Comparison of ENCODE assay signal across 30 cellular contexts in genomic region chr9:132886358-132886725, GRCh38. TPM values are rescaled to one million over a fixed set of nuclear protein-coding genes. Genes with fewer than 3 reads are reported as not detected.
"Had no signal": no experiment of that assay in that cellular context is flagged by ENCODE, and none has a peak within 500 bp of the region (broad histone marks: within the 10 kb centered on the region; RNA-seq: fewer than 3 reads in every experiment).

No MANE protein-coding gene starts in this region.

- H3K9me3 ChIP-seq: adrenal gland, body of pancreas had no signal

- ATAC-seq: activated CD4-positive, alpha-beta T cell treated with anti-CD3 and anti-CD28 coated beads for 36 hours; activated CD8-positive, alpha-beta memory T cell treated with anti-CD3 and anti-CD28 coated beads, Interleukin-2, amount 10 ng/mL, durations not matched to agents 7 days and 5 days; body of pancreas; esophagus mucosa had no signal

- DNase-seq: activated CD4-positive, alpha-beta memory T cell treated with anti-CD3 and anti-CD28 coated beads for 36 hours; activated CD4-positive, alpha-beta T cell treated with anti-CD3 and anti-CD28 coated beads for 36 hours; activated CD4-positive, alpha-beta T cell treated with anti-CD3 and anti-CD28 coated beads, Interleukin-2, amount 10 ng/mL, durations not matched to agents 24 days and 14 days; activated CD4-positive, CD25-positive, alpha-beta regulatory T cell; activated CD4-positive, CD25-positive, alpha-beta regulatory T cell treated with anti-CD3 and anti-CD28 coated beads, Interleukin-2, amount 50 U/mL, for 72 hours; activated CD8-positive, alpha-beta memory T cell treated with anti-CD3 and anti-CD28 coated beads, Interleukin-2, amount 10 ng/mL, durations not matched to agents 7 days and 5 days; activated CD8-positive, alpha-beta memory T cell treated with anti-CD3 and anti-CD28 coated beads, Interleukin-2, amount 50 U/mL, for 4 hours; activated CD8-positive, alpha-beta T cell treated with anti-CD3 and anti-CD28 coated beads, Interleukin-2, amount 10 ng/mL, durations not matched to agents 7 days and 5 days; activated effector memory CD4-positive, alpha-beta T cell treated with anti-CD3 and anti-CD28 coated beads, Interleukin-2, amount 50 U/mL, for 16 hours; activated naive CD4-positive, alpha-beta T cell treated with anti-CD3 and anti-CD28 coated beads for 36 hours; activated naive CD8-positive, alpha-beta T cell treated with anti-CD3 and anti-CD28 coated beads for 36 hours; activated naive CD8-positive, alpha-beta T cell treated with anti-CD3 and anti-CD28 coated beads, Interleukin-2, amount 50 U/mL, for 24 hours; activated T-cell treated with anti-CD3 and anti-CD28 coated beads, Interleukin-2, amount 50 U/mL, for 1 hour; activated T-cell treated with anti-CD3 and anti-CD28 coated beads, Interleukin-2, amount 50 U/mL, for 48 hours; adrenal gland; amygdala; aorta; body of pancreas; caudate nucleus; effector CD8-positive, alpha-beta T cell; foreskin fibroblast; head of caudate nucleus; T-helper 2 cell had no signal

- H3K27me3 Mint-ChIP-seq: activated CD4-positive, alpha-beta memory T cell treated with anti-CD3 and anti-CD28 coated beads for 36 hours; activated CD4-positive, alpha-beta T cell treated with anti-CD3 and anti-CD28 coated beads for 36 hours; activated CD4-positive, alpha-beta T cell treated with anti-CD3 and anti-CD28 coated beads, Interleukin-2, amount 10 ng/mL, durations not matched to agents 24 days and 14 days; activated CD8-positive, alpha-beta memory T cell treated with anti-CD3 and anti-CD28 coated beads, Interleukin-2, amount 10 ng/mL, durations not matched to agents 7 days and 5 days; activated naive CD4-positive, alpha-beta T cell treated with anti-CD3 and anti-CD28 coated beads, Interleukin-2, amount 50 U/mL, for 24 hours; activated naive CD8-positive, alpha-beta T cell treated with anti-CD3 and anti-CD28 coated beads for 36 hours; activated naive CD8-positive, alpha-beta T cell treated with anti-CD3 and anti-CD28 coated beads, Interleukin-2, amount 50 U/mL, for 24 hours had no signal

- FAIRE-seq: colon, frontal cortex had no signal

- H3K4me1 ChIP-seq: adrenal gland, body of pancreas had no signal

- H3K27ac ChIP-seq: adrenal gland, body of pancreas had no signal

- H3K36me3 Mint-ChIP-seq: activated CD4-positive, alpha-beta memory T cell treated with anti-CD3 and anti-CD28 coated beads for 36 hours; activated CD8-positive, alpha-beta memory T cell treated with anti-CD3 and anti-CD28 coated beads, Interleukin-2, amount 10 ng/mL, durations not matched to agents 7 days and 5 days; activated naive CD4-positive, alpha-beta T cell treated with anti-CD3 and anti-CD28 coated beads, Interleukin-2, amount 50 U/mL, for 24 hours; activated naive CD8-positive, alpha-beta T cell treated with anti-CD3 and anti-CD28 coated beads for 36 hours had no signal

- H3K4me3 ChIP-seq: adrenal gland, body of pancreas had no signal

- H3K27me3 ChIP-seq: adrenal gland, body of pancreas had no signal

- H3K27ac Mint-ChIP-seq: activated CD4-positive, alpha-beta memory T cell treated with anti-CD3 and anti-CD28 coated beads for 36 hours; activated CD4-positive, alpha-beta T cell treated with anti-CD3 and anti-CD28 coated beads for 36 hours; activated CD4-positive, alpha-beta T cell treated with anti-CD3 and anti-CD28 coated beads, Interleukin-2, amount 10 ng/mL, durations not matched to agents 24 days and 14 days; activated CD8-positive, alpha-beta memory T cell treated with anti-CD3 and anti-CD28 coated beads, Interleukin-2, amount 10 ng/mL, durations not matched to agents 7 days and 5 days; activated CD8-positive, alpha-beta T cell treated with anti-CD3 and anti-CD28 coated beads, Interleukin-2, amount 10 ng/mL, durations not matched to agents 7 days and 5 days; activated naive CD4-positive, alpha-beta T cell treated with anti-CD3 and anti-CD28 coated beads for 36 hours; activated naive CD4-positive, alpha-beta T cell treated with anti-CD3 and anti-CD28 coated beads, Interleukin-2, amount 50 U/mL, for 24 hours; activated naive CD8-positive, alpha-beta T cell treated with anti-CD3 and anti-CD28 coated beads for 36 hours; activated naive CD8-positive, alpha-beta T cell treated with anti-CD3 and anti-CD28 coated beads, Interleukin-2, amount 50 U/mL, for 24 hours; activated T-helper 1 cell treated with anti-CD3 and anti-CD28 coated beads, Interleukin-12 subunit alpha, Interleukin-12 subunit beta, Interleukin-2, Interleukin-4 antibody, amounts not matched to agents 30 ng/mL and 10 ng/mL and 1 ng/mL, durations not matched to agents 14 hours and 24 hours and 36 hours; activated T-helper 2 cell treated with anti-CD3 and anti-CD28 coated beads, Interferon-gamma antibody, Interleukin-2, Interleukin-4, amounts not matched to agents 10 μg/mL and 5 μg/mL and 100 μg/mL, durations not matched to agents 14 hours and 24 hours and 36 hours had no signal

- H3K9me3 Mint-ChIP-seq: activated CD4-positive, alpha-beta memory T cell treated with anti-CD3 and anti-CD28 coated beads for 36 hours; activated CD4-positive, alpha-beta T cell treated with anti-CD3 and anti-CD28 coated beads, Interleukin-2, amount 10 ng/mL, durations not matched to agents 24 days and 14 days; activated naive CD4-positive, alpha-beta T cell treated with anti-CD3 and anti-CD28 coated beads for 36 hours; activated naive CD4-positive, alpha-beta T cell treated with anti-CD3 and anti-CD28 coated beads, Interleukin-2, amount 50 U/mL, for 24 hours; activated naive CD8-positive, alpha-beta T cell treated with anti-CD3 and anti-CD28 coated beads for 36 hours; activated naive CD8-positive, alpha-beta T cell treated with anti-CD3 and anti-CD28 coated beads, Interleukin-2, amount 50 U/mL, for 24 hours; activated T-helper 1 cell treated with anti-CD3 and anti-CD28 coated beads, Interleukin-12 subunit alpha, Interleukin-12 subunit beta, Interleukin-2, Interleukin-4 antibody, amounts not matched to agents 30 ng/mL and 10 ng/mL and 1 ng/mL, durations not matched to agents 14 hours and 24 hours and 36 hours; activated T-helper 2 cell treated with anti-CD3 and anti-CD28 coated beads, Interferon-gamma antibody, Interleukin-2, Interleukin-4, amounts not matched to agents 10 μg/mL and 5 μg/mL and 100 μg/mL, durations not matched to agents 14 hours and 24 hours and 36 hours had no signal

- H3K4me3 Mint-ChIP-seq: activated CD4-positive, alpha-beta memory T cell treated with anti-CD3 and anti-CD28 coated beads for 36 hours; activated CD4-positive, alpha-beta T cell treated with anti-CD3 and anti-CD28 coated beads for 36 hours; activated CD4-positive, alpha-beta T cell treated with anti-CD3 and anti-CD28 coated beads, Interleukin-2, amount 10 ng/mL, durations not matched to agents 24 days and 14 days; activated CD8-positive, alpha-beta memory T cell treated with anti-CD3 and anti-CD28 coated beads, Interleukin-2, amount 10 ng/mL, durations not matched to agents 7 days and 5 days; activated CD8-positive, alpha-beta T cell treated with anti-CD3 and anti-CD28 coated beads, Interleukin-2, amount 10 ng/mL, durations not matched to agents 7 days and 5 days; activated naive CD4-positive, alpha-beta T cell treated with anti-CD3 and anti-CD28 coated beads for 36 hours; activated naive CD4-positive, alpha-beta T cell treated with anti-CD3 and anti-CD28 coated beads, Interleukin-2, amount 50 U/mL, for 24 hours; activated naive CD8-positive, alpha-beta T cell treated with anti-CD3 and anti-CD28 coated beads for 36 hours; activated naive CD8-positive, alpha-beta T cell treated with anti-CD3 and anti-CD28 coated beads, Interleukin-2, amount 50 U/mL, for 24 hours; activated T-helper 1 cell treated with anti-CD3 and anti-CD28 coated beads, Interleukin-12 subunit alpha, Interleukin-12 subunit beta, Interleukin-2, Interleukin-4 antibody, amounts not matched to agents 30 ng/mL and 10 ng/mL and 1 ng/mL, durations not matched to agents 14 hours and 24 hours and 36 hours had no signal

- H3K36me3 ChIP-seq: adrenal gland had no signal

RNA-seq across cellular contexts. Expression of gene AK8, which starts 8.3 kb away (rescaled TPM):
- total RNA-seq: activated CD4-positive, alpha-beta T cell treated with anti-CD3 and anti-CD28 coated beads, Interleukin-2, amount 10 ng/mL, durations not matched to agents 24 days and 14 days; activated naive CD4-positive, alpha-beta T cell treated with anti-CD3 and anti-CD28 coated beads for 36 hours; activated T-helper 1 cell treated with anti-CD3 and anti-CD28 coated beads, Interleukin-12 subunit alpha, Interleukin-12 subunit beta, Interleukin-2, Interleukin-4 antibody, amounts not matched to agents 30 ng/mL and 10 ng/mL and 1 ng/mL, durations not matched to agents 14 hours and 24 hours and 36 hours; activated T-helper 2 cell treated with anti-CD3 and anti-CD28 coated beads, Interferon-gamma antibody, Interleukin-2, Interleukin-4, amounts not matched to agents 10 μg/mL and 5 μg/mL and 100 μg/mL, durations not matched to agents 14 hours and 24 hours and 36 hours; T-helper 1 cell treated with Interleukin-12 subunit alpha and Interleukin-12 subunit beta and Interleukin-4 antibody, amounts not matched to agents 30 ng/mL and 1 ng/mL, for 36 hours had no signal
